Comparison of ENCODE assay signal across 1 cellular context in the genomic region with DNA sequence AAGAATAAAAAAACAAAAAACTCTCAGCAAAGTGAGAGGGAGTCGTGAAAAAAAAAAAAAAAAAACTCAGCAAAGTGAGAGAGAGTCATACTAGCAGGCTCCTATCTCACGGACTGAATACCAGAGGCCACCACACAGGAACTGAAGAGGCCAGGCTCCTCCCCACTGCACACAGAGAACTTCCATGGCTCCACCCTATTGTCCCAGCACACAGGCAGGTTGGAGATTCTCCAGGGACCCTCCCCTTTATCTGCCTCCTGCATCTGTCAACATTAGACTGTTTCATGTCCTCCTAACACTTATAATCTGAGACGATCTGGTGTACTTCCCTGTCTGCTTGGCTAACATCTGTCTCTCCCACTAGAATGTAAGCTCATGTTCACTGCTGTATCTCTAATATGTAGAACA.
TF ChIP-seq lines count a peak whose summit lies in the region.

No MANE protein-coding gene starts in this region.

TF ChIP-seq in K562, 482 proteins besides CTCF, POLR2A, EP300 and RAD21 (continued from another document):
- TF ChIP-seq, protein P1, sequence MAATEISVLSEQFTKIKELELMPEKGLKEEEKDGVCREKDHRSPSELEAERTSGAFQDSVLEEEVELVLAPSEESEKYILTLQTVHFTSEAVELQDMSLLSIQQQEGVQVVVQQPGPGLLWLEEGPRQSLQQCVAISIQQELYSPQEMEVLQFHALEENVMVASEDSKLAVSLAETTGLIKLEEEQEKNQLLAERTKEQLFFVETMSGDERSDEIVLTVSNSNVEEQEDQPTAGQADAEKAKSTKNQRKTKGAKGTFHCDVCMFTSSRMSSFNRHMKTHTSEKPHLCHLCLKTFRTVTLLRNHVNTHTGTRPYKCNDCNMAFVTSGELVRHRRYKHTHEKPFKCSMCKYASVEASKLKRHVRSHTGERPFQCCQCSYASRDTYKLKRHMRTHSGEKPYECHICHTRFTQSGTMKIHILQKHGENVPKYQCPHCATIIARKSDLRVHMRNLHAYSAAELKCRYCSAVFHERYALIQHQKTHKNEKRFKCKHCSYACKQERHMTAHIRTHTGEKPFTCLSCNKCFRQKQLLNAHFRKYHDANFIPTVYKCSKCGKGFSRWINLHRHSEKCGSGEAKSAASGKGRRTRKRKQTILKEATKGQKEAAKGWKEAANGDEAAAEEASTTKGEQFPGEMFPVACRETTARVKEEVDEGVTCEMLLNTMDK (IDR thresholded peaks at IDR 0.05; ENCODE audit: borderline replicate concordance, insufficient read depth, low read depth, low read length, poor library complexity, severe bottlenecking): no peak
- TF ChIP-seq NFIC (IDR thresholded peaks at IDR 0.05): peak; percentile 46
- TF ChIP-seq PTBP1 (IDR thresholded peaks at IDR 0.05; ENCODE audit: low read depth, low read length): 0 out of 2 replicates have a peak, but pooled peaks have one; percentile 69
- TF ChIP-seq RCOR1 (IDR thresholded peaks at IDR 0.05; ENCODE audit: borderline replicate concordance in 1 of 2, low read depth in 2 of 2, low read length in 2 of 2): peak in 1 of 2 experiments; percentile 50; a peak in 1 of 4 replicates
- peak; percentile 38; the same call in 1 of the 2 replicates for TF ChIP-seq CTBP1 (IDR thresholded peaks at IDR 0.05; ENCODE audit: borderline replicate concordance)
- peak; percentile 55 for TF ChIP-seq ARID1B (IDR thresholded peaks at IDR 0.05)
- TF ChIP-seq NBN (IDR thresholded peaks at IDR 0.05; ENCODE audit: low read depth): no peak
- TF ChIP-seq DACH1 (IDR thresholded peaks at IDR 0.05; ENCODE audit: partially characterized antibody): no peak
- TF ChIP-seq SMAD4 (CRISPR knock-in tag; conservative IDR thresholded peaks at IDR 0.05): 0 out of 2 replicates have a peak, but pooled peaks have one; percentile 30
- no peak for TF ChIP-seq NR3C1 (CRISPR knock-in tag; IDR thresholded peaks at IDR 0.05)
- TF ChIP-seq, protein P2, sequence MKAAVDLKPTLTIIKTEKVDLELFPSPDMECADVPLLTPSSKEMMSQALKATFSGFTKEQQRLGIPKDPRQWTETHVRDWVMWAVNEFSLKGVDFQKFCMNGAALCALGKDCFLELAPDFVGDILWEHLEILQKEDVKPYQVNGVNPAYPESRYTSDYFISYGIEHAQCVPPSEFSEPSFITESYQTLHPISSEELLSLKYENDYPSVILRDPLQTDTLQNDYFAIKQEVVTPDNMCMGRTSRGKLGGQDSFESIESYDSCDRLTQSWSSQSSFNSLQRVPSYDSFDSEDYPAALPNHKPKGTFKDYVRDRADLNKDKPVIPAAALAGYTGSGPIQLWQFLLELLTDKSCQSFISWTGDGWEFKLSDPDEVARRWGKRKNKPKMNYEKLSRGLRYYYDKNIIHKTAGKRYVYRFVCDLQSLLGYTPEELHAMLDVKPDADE (conservative IDR thresholded peaks at IDR 0.05; ENCODE audit: control insufficient read depth, low read depth, low read length): no peak
- TF ChIP-seq ZSCAN32 (CRISPR knock-in tag; IDR thresholded peaks at IDR 0.05): no peak
- TF ChIP-seq, protein P3, sequence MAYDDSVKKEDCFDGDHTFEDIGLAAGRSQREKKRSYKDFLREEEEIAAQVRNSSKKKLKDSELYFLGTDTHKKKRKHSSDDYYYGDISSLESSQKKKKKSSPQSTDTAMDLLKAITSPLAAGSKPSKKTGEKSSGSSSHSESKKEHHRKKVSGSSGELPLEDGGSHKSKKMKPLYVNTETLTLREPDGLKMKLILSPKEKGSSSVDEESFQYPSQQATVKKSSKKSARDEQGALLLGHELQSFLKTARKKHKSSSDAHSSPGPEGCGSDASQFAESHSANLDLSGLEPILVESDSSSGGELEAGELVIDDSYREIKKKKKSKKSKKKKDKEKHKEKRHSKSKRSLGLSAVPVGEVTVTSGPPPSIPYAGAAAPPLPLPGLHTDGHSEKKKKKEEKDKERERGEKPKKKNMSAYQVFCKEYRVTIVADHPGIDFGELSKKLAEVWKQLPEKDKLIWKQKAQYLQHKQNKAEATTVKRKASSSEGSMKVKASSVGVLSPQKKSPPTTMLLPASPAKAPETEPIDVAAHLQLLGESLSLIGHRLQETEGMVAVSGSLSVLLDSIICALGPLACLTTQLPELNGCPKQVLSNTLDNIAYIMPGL (CRISPR knock-in tag; IDR thresholded peaks at IDR 0.05): no peak
- 0 out of 2 replicates have a peak, but pooled peaks have one; percentile 9 for TF ChIP-seq TCF3 (CRISPR knock-in tag; IDR thresholded peaks at IDR 0.05)
- TF ChIP-seq RFX1 (IDR thresholded peaks at IDR 0.05): no peak
- TF ChIP-seq, protein P4, sequence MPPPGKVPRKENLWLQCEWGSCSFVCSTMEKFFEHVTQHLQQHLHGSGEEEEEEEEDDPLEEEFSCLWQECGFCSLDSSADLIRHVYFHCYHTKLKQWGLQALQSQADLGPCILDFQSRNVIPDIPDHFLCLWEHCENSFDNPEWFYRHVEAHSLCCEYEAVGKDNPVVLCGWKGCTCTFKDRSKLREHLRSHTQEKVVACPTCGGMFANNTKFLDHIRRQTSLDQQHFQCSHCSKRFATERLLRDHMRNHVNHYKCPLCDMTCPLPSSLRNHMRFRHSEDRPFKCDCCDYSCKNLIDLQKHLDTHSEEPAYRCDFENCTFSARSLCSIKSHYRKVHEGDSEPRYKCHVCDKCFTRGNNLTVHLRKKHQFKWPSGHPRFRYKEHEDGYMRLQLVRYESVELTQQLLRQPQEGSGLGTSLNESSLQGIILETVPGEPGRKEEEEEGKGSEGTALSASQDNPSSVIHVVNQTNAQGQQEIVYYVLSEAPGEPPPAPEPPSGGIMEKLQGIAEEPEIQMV (tag; conservative IDR thresholded peaks at IDR 0.05; ENCODE audit: low read depth): no peak
- TF ChIP-seq, protein P5, sequence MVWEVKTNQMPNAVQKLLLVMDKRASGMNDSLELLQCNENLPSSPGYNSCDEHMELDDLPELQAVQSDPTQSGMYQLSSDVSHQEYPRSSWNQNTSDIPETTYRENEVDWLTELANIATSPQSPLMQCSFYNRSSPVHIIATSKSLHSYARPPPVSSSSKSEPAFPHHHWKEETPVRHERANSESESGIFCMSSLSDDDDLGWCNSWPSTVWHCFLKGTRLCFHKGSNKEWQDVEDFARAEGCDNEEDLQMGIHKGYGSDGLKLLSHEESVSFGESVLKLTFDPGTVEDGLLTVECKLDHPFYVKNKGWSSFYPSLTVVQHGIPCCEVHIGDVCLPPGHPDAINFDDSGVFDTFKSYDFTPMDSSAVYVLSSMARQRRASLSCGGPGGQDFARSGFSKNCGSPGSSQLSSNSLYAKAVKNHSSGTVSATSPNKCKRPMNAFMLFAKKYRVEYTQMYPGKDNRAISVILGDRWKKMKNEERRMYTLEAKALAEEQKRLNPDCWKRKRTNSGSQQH (CRISPR knock-in tag; IDR thresholded peaks at IDR 0.05): no peak
- no peak for TF ChIP-seq SPI1 (IDR thresholded peaks at IDR 0.05; ENCODE audit: borderline replicate concordance, low read depth, low read length)
- TF ChIP-seq POLR2B (IDR thresholded peaks at IDR 0.05; ENCODE audit: low read depth, partially characterized antibody): no peak
- TF ChIP-seq ZFP1 (CRISPR knock-in tag; IDR thresholded peaks at IDR 0.05): no peak
- TF ChIP-seq YBX1 (IDR thresholded peaks at IDR 0.05): no peak
- TF ChIP-seq ZZZ3 (IDR thresholded peaks at IDR 0.05): no peak
- TF ChIP-seq HSF4 (CRISPR knock-in tag; IDR thresholded peaks at IDR 0.05; ENCODE audit: borderline replicate concordance): no peak
- peak; percentile 26 for TF ChIP-seq MEIS2 (IDR thresholded peaks at IDR 0.05; ENCODE audit: partially characterized antibody)
- no peak for TF ChIP-seq THRAP3 (IDR thresholded peaks at IDR 0.05; ENCODE audit: borderline replicate concordance)
- TF ChIP-seq CBFA2T3 (IDR thresholded peaks at IDR 0.05): peak; percentile 59
- TF ChIP-seq MIER1 (IDR thresholded peaks at IDR 0.05; ENCODE audit: low read depth): peak; percentile 58; the same call in 1 of the 2 replicates
- no peak for TF ChIP-seq GATAD2B (IDR thresholded peaks at IDR 0.05; ENCODE audit: borderline replicate concordance)
- TF ChIP-seq TAL1 (IDR thresholded peaks at IDR 0.05): peak; percentile 57
- TF ChIP-seq RBM34 (IDR thresholded peaks at IDR 0.05; ENCODE audit: borderline replicate concordance, insufficient read depth, low read length): no peak
- no peak for TF ChIP-seq PHB (CRISPR knock-in tag; IDR thresholded peaks at IDR 0.05)
- TF ChIP-seq SOX6 (IDR thresholded peaks at IDR 0.05): peak; percentile 33; the same call in 1 of the 2 replicates
- TF ChIP-seq TEAD4 (IDR thresholded peaks at IDR 0.05; ENCODE audit: low read length): peak; percentile 59; the same call in 1 of the 2 replicates
- TF ChIP-seq TEAD4 (CRISPR knock-in tag; IDR thresholded peaks at IDR 0.05; ENCODE audit: borderline replicate concordance): no peak
- no peak for TF ChIP-seq ZC3H11A (IDR thresholded peaks at IDR 0.05; ENCODE audit: low read depth, low read length)
